Comparison of ENCODE assay signal across 9 cellular contexts in genomic region chr3:50238549-50239026, GRCh38. TPM values are rescaled to one million over a fixed set of nuclear protein-coding genes. Genes with fewer than 3 reads are reported as not detected.
DNase-seq lines count a peak whose midpoint lies in the region; ATAC-seq and TF ChIP-seq lines count a peak whose summit lies in the region.
"Had no signal": no experiment of that assay in that cellular context is flagged by ENCODE, and none has a peak within 500 bp of the region (broad histone marks: within the 10 kb centered on the region; RNA-seq: fewer than 3 reads in every experiment).

No MANE protein-coding gene starts in this region.

- peaks cover 10% of the 10 kb centered on the region; the same call in 1 of the 2 replicates for H4K20me1 ChIP-seq in OCI-LY7 (ENCODE audit: insufficient read depth, low read length)

- peaks cover 68% of the 10 kb centered on the region for H3K4me1 ChIP-seq in OCI-LY7 (ENCODE audit: insufficient read depth, low read length, poor library complexity, severe bottlenecking)
- H3K4me1 ChIP-seq in mesodermal cell (ENCODE audit: control insufficient read depth, insufficient read depth, low read length, poor library complexity, severe bottlenecking): peaks cover 42% of the 10 kb centered on the region
- H3K4me1 ChIP-seq in upper lobe of left lung: peaks cover 66 to 77% (median 74%) of the 10 kb centered on the region in 4 donors

- H3K9me3 ChIP-seq in OCI-LY7 (ENCODE audit: low read length) (no peaks in the 10 kb centered on the region), mesodermal cell (ENCODE audit: control insufficient read depth, low read length) (no peaks in the 10 kb centered on the region), upper lobe of left lung (no peaks in the 10 kb centered on the region)

- H3K4me3 ChIP-seq in OCI-LY7 (ENCODE audit: low read depth, low read length, poor library complexity, severe bottlenecking) (peak overlapping the region; percentile 80), dorsolateral prefrontal cortex (peak overlapping the region; percentile 73 to 98 (median 87)), mesodermal cell (ENCODE audit: extremely low read depth, insufficient read depth, low read length, poor library complexity, severe bottlenecking) (peak overlapping the region; percentile 97), upper lobe of left lung (peak overlapping the region; percentile 86 to 94 (median 90))

- H3K27ac ChIP-seq in OCI-LY7 (ENCODE audit: low read depth, low read length, poor library complexity, severe bottlenecking) (peak overlapping the region; percentile 64), dorsolateral prefrontal cortex (peak overlapping the region in 58 of 59 donors; percentile 62 to 100 (median 89)), mesodermal cell (ENCODE audit: low read depth, low read length, severe bottlenecking) (peak overlapping the region; percentile 74), upper lobe of left lung (peak overlapping the region; percentile 94 to 98 (median 95))

- TF ChIP-seq CTCF in OCI-LY7 (conservative IDR thresholded peaks at IDR 0.05; ENCODE audit: low read length) (no peak), dorsolateral prefrontal cortex (IDR thresholded peaks at IDR 0.05 in 54 of 56, conservative IDR thresholded peaks at IDR 0.05 in 2 of 56; ENCODE audit: low read depth in 1 of 56, partially characterized antibody in 56 of 56) (no peak), upper lobe of left lung (IDR thresholded peaks at IDR 0.05) (no peak)

- H3K27me3 ChIP-seq in dorsolateral prefrontal cortex (no peaks in the 10 kb centered on the region), upper lobe of left lung (no peaks in the 10 kb centered on the region)

- H3K79me2 ChIP-seq in OCI-LY7 (ENCODE audit: insufficient read depth, low read depth, low read length): peaks cover 71% of the 10 kb centered on the region

- no peaks in the 10 kb centered on the region for H3K9me2 ChIP-seq in OCI-LY7 (ENCODE audit: insufficient read depth, low read length)

- WGBS in mesodermal cell (ENCODE audit: insufficient coverage in 2 of 2), 2 experiments: 88 to 95% methylated on average over 5 to 7 of the region's 7 CpGs
- 14% methylated on average over 7 of the region's 7 CpGs; no CpG with 5 or more reads in 1 of the 2 donors for WGBS in upper lobe of left lung, 2 donors

- BruUV-seq in OCI-LY7 (replicated peaks; lab: Mats Ljungman, UMichigan): no TSS peak

- peak; percentile 46 for DNase-seq in Daoy (ENCODE audit: low read depth)
- no peak for DNase-seq in OCI-LY7 (ENCODE audit: low spot score)
- peak in 9 of 10 donors; percentile 58 to 86 (median 74) for DNase-seq in dorsolateral prefrontal cortex
- DNase-seq in upper lobe of left lung: peak; percentile 93 to 94
- DNase-seq in SW 1271 (lab: John Stamatoyannopoulos, UW): no peak
- DNase-seq in NCI-H524 treated with DMSO at 0.1 percent for 48 hours (lab: John Stamatoyannopoulos, UW): no peak

- TF ChIP-seq POLR2A in upper lobe of left lung (IDR thresholded peaks at IDR 0.05): no peak

- ATAC-seq in upper lobe of left lung (ENCODE audit: low FRiP score in 2 of 2) (peak in 1 of 2 donors; percentile 11), HG03521 (IDR thresholded peaks at IDR 0.05; ENCODE audit: unreplicated experiment) (no peak)

- H3K36me3 ChIP-seq in OCI-LY7 (ENCODE audit: insufficient read depth, low read length): peaks cover 33% of the 10 kb centered on the region; the same call in 1 of the 2 replicates
- H3K36me3 ChIP-seq in mesodermal cell (ENCODE audit: control insufficient read depth, insufficient read depth, low read length): peaks cover 40% of the 10 kb centered on the region
- H3K36me3 ChIP-seq in upper lobe of left lung: peaks cover 0 to 17% (median 8%) of the 10 kb centered on the region in 4 donors

- POLR2A ChIA-PET in OCI-LY7 (lab: Charles Lee): interaction anchor here (1.0 kb wide), 1 partner anchor 9 kb away, joined by 3 read pairs; no protein-coding TSS in a partner anchor

- CTCF ChIA-PET in OCI-LY7 (lab: Charles Lee; ENCODE audit: unreplicated experiment): no interaction called here

- no peak for TF ChIP-seq EP300 in upper lobe of left lung (IDR thresholded peaks at IDR 0.05)

- peak overlapping the region; percentile 87 for H3K4me2 ChIP-seq in OCI-LY7 (ENCODE audit: low read length)

- H2AFZ ChIP-seq in OCI-LY7 (ENCODE audit: low read length): no peak overlapping the region

- intact Hi-C loops in OCI-LY7 (cut with micrococcal nuclease; ENCODE audit: unreplicated experiment) (loop anchor here (5.0 kb wide), 2 partner anchors 99 to 329 kb away; partner anchors contain the start of genes C3orf18 and HEMK1), dorsolateral prefrontal cortex (cut with DNase I) (loop anchor here in 1 of 2 donors (5.0 kb wide), 1 partner anchor 89 kb away; the partner anchor contains the start of gene TUSC2)

RNA-seq across cellular contexts. Expression of gene GNAI2, which starts 2.6 kb away (rescaled TPM):
- 139 and 163 TPM in 2 replicates for total RNA-seq in Daoy (2014; rRNA removed; shearing (Covaris generic))
- total RNA-seq in OCI-LY7 (2014; rRNA removed; shearing (Covaris generic)): 165 and 190 TPM in 2 replicates
- total RNA-seq in OCI-LY7 (2022) (256 and 266 TPM in 2 replicates), dorsolateral prefrontal cortex (100 to 1,000 TPM; 117 to 240 (median 161) TPM), upper lobe of left lung (100 to 1,000 TPM; 191 to 440 (median 295) TPM)
- polyA plus RNA-seq in mesodermal cell (2013, experiment 1 of 2): 395 TPM
- 323 TPM for polyA plus RNA-seq in mesodermal cell (2013, experiment 2 of 2)

RNA-seq across cellular contexts. Expression of gene SEMA3B, which starts 30.4 kb away (rescaled TPM):
- total RNA-seq in Daoy (2014; rRNA removed; shearing (Covaris generic)): 2.6 and 5.0 TPM in 2 replicates
- total RNA-seq in OCI-LY7 (2014; rRNA removed; shearing (Covaris generic)): 0.10 and 0.28 TPM in 2 replicates
- 0.82 and 1.2 TPM in 2 replicates for total RNA-seq in OCI-LY7 (2022)
- 100 to 1,000 TPM in 85 of 120 experiments, 10 to 100 TPM in 35; 36.0 to 486 (median 135) TPM for total RNA-seq in dorsolateral prefrontal cortex
- polyA plus RNA-seq in mesodermal cell (2013, experiment 1 of 2): 6.8 TPM
- polyA plus RNA-seq in mesodermal cell (2013, experiment 2 of 2): 6.1 TPM
- total RNA-seq in upper lobe of left lung: 100 to 1,000 TPM in 5 of 6 donors, 10 to 100 TPM in 1; 98.3 to 242 (median 122) TPM

RNA-seq across cellular contexts. Expression of gene SLC38A3, which starts 33.5 kb away (rescaled TPM):
- total RNA-seq in Daoy (2014; rRNA removed; shearing (Covaris generic)): not detected in 2 replicates
- total RNA-seq in OCI-LY7 (2014; rRNA removed; shearing (Covaris generic)): not detected in 2 replicates
- total RNA-seq in OCI-LY7 (2022) (not detected in 2 replicates), dorsolateral prefrontal cortex (10 to 100 TPM; 12.5 to 71.4 (median 28.5) TPM), upper lobe of left lung (under 1 TPM in 2 of 6 donors, not detected in 4; 0.15 to 0.17 TPM)
- polyA plus RNA-seq in mesodermal cell (2013, experiment 1 of 2): 2.5 TPM
- polyA plus RNA-seq in mesodermal cell (2013, experiment 2 of 2): 1.4 TPM
- total RNA-seq: T-helper 1 cell treated with Interleukin-12 subunit alpha and Interleukin-12 subunit beta and Interleukin-4 antibody, amounts not matched to agents 30 ng/mL and 1 ng/mL, for 36 hours had no signal

RNA-seq across cellular contexts. Expression of gene LSMEM2, which starts 40.3 kb away (rescaled TPM):
- 1.1 TPM in 1 of 2 replicates, not detected in the other for total RNA-seq in Daoy (2014; rRNA removed; shearing (Covaris generic))
- total RNA-seq in OCI-LY7 (2014; rRNA removed; shearing (Covaris generic)): not detected in 2 replicates
- total RNA-seq in OCI-LY7 (2022) (not detected in 2 replicates), dorsolateral prefrontal cortex (1 to 10 TPM in 95 of 120 experiments, under 1 TPM in 23, not detected in 2; 0.31 to 7.4 (median 1.7) TPM), upper lobe of left lung (under 1 TPM in 2 of 6 donors, not detected in 4; 0.14 to 0.59 TPM)
- not detected for polyA plus RNA-seq in mesodermal cell (2013, experiment 1 of 2)
- not detected for polyA plus RNA-seq in mesodermal cell (2013, experiment 2 of 2)
- total RNA-seq: T-helper 1 cell treated with Interleukin-12 subunit alpha and Interleukin-12 subunit beta and Interleukin-4 antibody, amounts not matched to agents 30 ng/mL and 1 ng/mL, for 36 hours had no signal

RNA-seq across cellular contexts. Expression of gene GNAT1, which starts 47.2 kb away (rescaled TPM):
- total RNA-seq in Daoy (2014; rRNA removed; shearing (Covaris generic)): not detected in 2 replicates
- not detected in 2 replicates for total RNA-seq in OCI-LY7 (2014; rRNA removed; shearing (Covaris generic))
- total RNA-seq in OCI-LY7 (2022): not detected in 2 replicates
- 1 to 10 TPM in 1 of 120 experiments, under 1 TPM in 13, not detected in 106; 0.20 to 1.6 (median 0.31) TPM for total RNA-seq in dorsolateral prefrontal cortex
- polyA plus RNA-seq in mesodermal cell (2013, experiment 1 of 2): not detected
- polyA plus RNA-seq in mesodermal cell (2013, experiment 2 of 2): not detected
- under 1 TPM in 2 of 6 donors, not detected in 4; 0.10 to 0.40 TPM for total RNA-seq in upper lobe of left lung
- total RNA-seq: T-helper 1 cell treated with Interleukin-12 subunit alpha and Interleukin-12 subunit beta and Interleukin-4 antibody, amounts not matched to agents 30 ng/mL and 1 ng/mL, for 36 hours had no signal

Comparison
In these comparisons a context has a peak if more than half of its experiments do, and no peak if none do; other contexts are left out.
1. DNase-seq: peak in Daoy (single experiment), dorsolateral prefrontal cortex (9 of 10) and upper lobe of left lung (2 of 2); none in OCI-LY7 (single experiment), SW 1271 (0 of 2) and NCI-H524 treated with DMSO at 0.1 percent for 48 hours (single experiment).
2. RNA of gene SLC38A3, which starts 33.5 kb away (total RNA-seq): 12.5 to 71.4 TPM in dorsolateral prefrontal cortex; 0.15 to 0.17 TPM in upper lobe of left lung, not detected in Daoy and not detected in OCI-LY7; every median in the first group is over 10 times any median in the second.
3. Peak in every context shown above with its lines, with median percentiles within 50 percentile points of each other: H3K27ac ChIP-seq and H3K4me3 ChIP-seq.